19 cellular contexts compared by ENCODE assay signal in genomic region chr3:143850877-143851276, GRCh38. TPM values are rescaled to one million over a fixed set of nuclear protein-coding genes. Genes with fewer than 3 reads are reported as not detected.
A peak's percentile ranks its signal among the peaks of the same experiment; 100 is the strongest.
DNase-seq lines count a peak whose midpoint lies in the region; ATAC-seq and TF ChIP-seq lines count a peak whose summit lies in the region.
"Had no signal": no experiment of that assay in that cellular context is flagged by ENCODE, and none has a peak within 500 bp of the region (broad histone marks: within the 10 kb centered on the region; RNA-seq: fewer than 3 reads in every experiment).

No MANE protein-coding gene starts in this region.

- no peak for TF ChIP-seq CTCF in GM23338 (conservative IDR thresholded peaks at IDR 0.05; ENCODE audit: low read depth in 2 of 2)
- TF ChIP-seq CTCF in upper lobe of right lung (IDR thresholded peaks at IDR 0.05), result no peak

- H3K27ac Mint-ChIP-seq in GM23338, result no peak overlapping the region
- H3K27ac Mint-ChIP-seq in dendritic cell treated with granulocyte-macrophage colony-stimulating factor and Interleukin-4, amounts not matched to agents 40 ng/mL and 50 ng/mL, for 4 days, result peak overlapping the region; percentile 85
- H3K27ac Mint-ChIP-seq: nephron progenitor cell had no signal

- intact Hi-C loops in dendritic cell treated with granulocyte-macrophage colony-stimulating factor and Interleukin-4, amounts not matched to agents 40 ng/mL and 50 ng/mL, for 4 days (cut with micrococcal nuclease), result no loop called here
- intact Hi-C loops in upper lobe of right lung (cut with DNase I), result no loop called here

- H2AFZ ChIP-seq in GM23338, result peak overlapping the region; percentile 70; the same call in 1 of the 2 replicates

- no peaks in the 10 kb centered on the region for H3K79me2 ChIP-seq in GM23338 (replicated peaks; ENCODE audit: insufficient read depth)

- no peaks in the 10 kb centered on the region for H4K20me1 ChIP-seq in GM23338 (replicated peaks; ENCODE audit: insufficient read depth)
- H4K20me1 ChIP-seq: BLaER1 treated with 17β-estradiol and CSF1 and Interleukin-3, amounts not matched to agents 10 nM and 100 nM had no signal

- H3K4me2 ChIP-seq in GM23338, result no peak overlapping the region

- H3K4me1 ChIP-seq in GM23338 (ENCODE audit: insufficient read depth), result peaks cover 23% of the 10 kb centered on the region
- peaks cover 13% of the 10 kb centered on the region for H3K4me1 ChIP-seq in upper lobe of right lung

- H3K4me3 ChIP-seq in GM23338 (no peak overlapping the region), skin epidermis (no peak overlapping the region), upper lobe of right lung (no peak overlapping the region)
- H3K4me3 ChIP-seq: BLaER1 treated with 17β-estradiol and CSF1 and Interleukin-3, amounts not matched to agents 10 nM and 100 nM; K562; lung; tibial artery had no signal

- peaks cover 31% of the 10 kb centered on the region for H3K4me1 Mint-ChIP-seq in GM23338
- H3K4me1 Mint-ChIP-seq in dendritic cell treated with granulocyte-macrophage colony-stimulating factor and Interleukin-4, amounts not matched to agents 40 ng/mL and 50 ng/mL, for 4 days (ENCODE audit: low read depth), result peaks cover 55% of the 10 kb centered on the region

- DNase-seq in GM23338 (ENCODE audit: low spot score) (no peak), putamen (ENCODE audit: low spot score) (no peak), SW480 (ENCODE audit: low spot score) (no peak), upper lobe of right lung (no peak)
- DNase-seq: activated CD4-positive, alpha-beta T cell treated with anti-CD3 and anti-CD28 coated beads for 1 hour; activated naive CD4-positive, alpha-beta T cell treated with Interleukin-2 at 50 U/mL for 16 hours; DMS 273 treated with DMSO at 0.1 percent for 48 hours; effector memory CD8-positive, alpha-beta T cell; NCI-H446; nephron progenitor cell; SHP77 treated with DMSO at 0.1 percent for 48 hours; tibial artery had no signal

- no peak for ATAC-seq in GM23338
- ATAC-seq in HG03442 (IDR thresholded peaks at IDR 0.05; ENCODE audit: unreplicated experiment), result peak; percentile 24
- no peak for ATAC-seq in upper lobe of right lung
- ATAC-seq: effector memory CD8-positive, alpha-beta T cell; K562 had no signal

- no peaks in the 10 kb centered on the region for H3K36me3 Mint-ChIP-seq in GM23338 (ENCODE audit: low read depth)
- H3K36me3 Mint-ChIP-seq in dendritic cell treated with granulocyte-macrophage colony-stimulating factor and Interleukin-4, amounts not matched to agents 40 ng/mL and 50 ng/mL, for 4 days (ENCODE audit: low read depth), result peaks cover 7% of the 10 kb centered on the region

- peaks cover 4% of the 10 kb centered on the region for H3K27me3 Mint-ChIP-seq in GM23338 (ENCODE audit: insufficient read depth, low read depth, poor library complexity)
- H3K27me3 Mint-ChIP-seq in dendritic cell treated with granulocyte-macrophage colony-stimulating factor and Interleukin-4, amounts not matched to agents 40 ng/mL and 50 ng/mL, for 4 days, result no peaks in the 10 kb centered on the region
- H3K27me3 Mint-ChIP-seq: effector memory CD8-positive, alpha-beta T cell had no signal

- H3K9me3 ChIP-seq in upper lobe of right lung, result no peaks in the 10 kb centered on the region
- H3K9me3 ChIP-seq: BLaER1 treated with 17β-estradiol and CSF1 and Interleukin-3, amounts not matched to agents 10 nM and 100 nM; tibial artery had no signal

- H3K4me3 Mint-ChIP-seq in GM23338, result no peak overlapping the region
- no peak overlapping the region for H3K4me3 Mint-ChIP-seq in dendritic cell treated with granulocyte-macrophage colony-stimulating factor and Interleukin-4, amounts not matched to agents 40 ng/mL and 50 ng/mL, for 4 days
- H3K4me3 Mint-ChIP-seq: effector memory CD8-positive, alpha-beta T cell; nephron progenitor cell had no signal

- no peaks in the 10 kb centered on the region for H3K9me3 Mint-ChIP-seq in GM23338
- H3K9me3 Mint-ChIP-seq in dendritic cell treated with granulocyte-macrophage colony-stimulating factor and Interleukin-4, amounts not matched to agents 40 ng/mL and 50 ng/mL, for 4 days, result no peaks in the 10 kb centered on the region
- H3K9me3 Mint-ChIP-seq: effector memory CD8-positive, alpha-beta T cell; nephron progenitor cell had no signal

- no peaks in the 10 kb centered on the region for H3F3A ChIP-seq in GM23338 (replicated peaks; ENCODE audit: low read depth)

- H3K9me2 ChIP-seq in GM23338 (ENCODE audit: insufficient read depth), result peaks cover 12% of the 10 kb centered on the region; the same call in 1 of the 2 replicates

- H3K27me3 ChIP-seq in GM23338 (ENCODE audit: insufficient read depth), result no peaks in the 10 kb centered on the region
- H3K27me3 ChIP-seq in upper lobe of right lung, result no peaks in the 10 kb centered on the region
- H3K27me3 ChIP-seq: BLaER1 treated with 17β-estradiol and CSF1 and Interleukin-3, amounts not matched to agents 10 nM and 100 nM; tibial artery had no signal

- H3K27ac ChIP-seq in GM23338 (ENCODE audit: low read depth) (no peak overlapping the region), skin epidermis (peak overlapping the region in 11 of 21 experiments; percentile 6 to 87 (median 61)), upper lobe of right lung (no peak overlapping the region)
- H3K27ac ChIP-seq: HL-60, tibial artery had no signal

- H3K36me3 ChIP-seq in GM23338 (ENCODE audit: insufficient read depth) (no peaks in the 10 kb centered on the region), upper lobe of right lung (no peaks in the 10 kb centered on the region)
- H3K36me3 ChIP-seq: BLaER1 treated with 17β-estradiol and CSF1 and Interleukin-3, amounts not matched to agents 10 nM and 100 nM; tibial artery had no signal

TF ChIP-seq in GM23338, 12 proteins besides CTCF, POLR2A, EP300 and RAD21 (continues in another document):
- TF ChIP-seq NANOG (IDR thresholded peaks at IDR 0.05; ENCODE audit: borderline replicate concordance) (no peak), ZNF114 (CRISPR knock-in tag; IDR thresholded peaks at IDR 0.05) (no peak), CREB1 (CRISPR knock-in tag; IDR thresholded peaks at IDR 0.05; ENCODE audit: low read depth) (no peak), STAT1 (IDR thresholded peaks at IDR 0.05; ENCODE audit: unreplicated experiment) (no peak), EZH2phosphoT487 (IDR thresholded peaks at IDR 0.05; ENCODE audit: unreplicated experiment) (no peak), ZNF331 (CRISPR knock-in tag; IDR thresholded peaks at IDR 0.05; ENCODE audit: low read depth) (no peak), ZNF462 (CRISPR knock-in tag; IDR thresholded peaks at IDR 0.05) (no peak)

RNA-seq across cellular contexts. Expression of gene SLC9A9, which starts 2.6 kb away (rescaled TPM):
- 0.93 and 1.6 TPM in 2 replicates for total RNA-seq in GM23338 (2014; rRNA removed; shearing (Covaris generic))
- polyA plus RNA-seq in GM23338 (2016; fragmentation: Nextera tagmentation; extraction: Ambion mirVana), result 0.66 and 1.3 TPM in 2 replicates
- total RNA-seq in upper lobe of right lung, result 13.3 TPM

Comparison
In these comparisons a context has a peak if more than half of its experiments do, and no peak if none do; other contexts are left out.
1. H3K27ac ChIP-seq: peak in skin epidermis (11 of 21); none in GM23338 (single experiment) and upper lobe of right lung (single experiment).